ENCODE assay signal across 11 cellular contexts in the genomic region with DNA sequence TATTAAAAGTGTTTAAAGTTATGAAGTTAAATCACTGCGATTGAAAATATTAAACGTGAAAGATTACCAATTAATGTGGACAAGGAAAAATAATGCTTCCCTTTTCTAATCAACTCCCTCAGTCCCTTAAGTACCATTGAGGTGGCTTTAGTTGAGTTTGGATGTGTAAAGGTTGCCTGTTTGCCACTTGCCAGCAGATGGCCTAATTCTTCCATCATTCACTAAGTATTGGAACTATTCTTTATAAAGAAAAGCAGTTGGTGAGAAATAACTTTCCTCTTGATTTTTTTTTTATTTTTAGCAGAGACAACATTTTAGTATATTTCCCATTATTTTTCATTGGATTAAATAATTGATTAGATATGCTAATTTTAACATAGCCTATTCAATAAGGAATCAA.
DNase-seq lines count a peak whose midpoint lies in the region; ATAC-seq and TF ChIP-seq lines count a peak whose summit lies in the region.
"Had no signal": no experiment of that assay in that cellular context is flagged by ENCODE, and none has a peak within 500 bp of the region (broad histone marks: within the 10 kb centered on the region; RNA-seq: fewer than 3 reads in every experiment).

No MANE protein-coding gene starts in this region.

- H3K23ac ChIP-seq in neuronal stem cell (ENCODE audit: low read depth, low read length, poor library complexity): no peak overlapping the region

- H3K79me1 ChIP-seq in neuronal stem cell (ENCODE audit: low read depth, low read length): no peaks in the 10 kb centered on the region

- CTCF ChIA-PET in OCI-LY7 (lab: Charles Lee; ENCODE audit: unreplicated experiment): no interaction called here

- TF ChIP-seq CTCF in GM12872 (IDR thresholded peaks at IDR 0.05; ENCODE audit: insufficient read depth, low read depth, low read length) (peak; percentile 33; the same call in 1 of the 3 replicates), OCI-LY7 (conservative IDR thresholded peaks at IDR 0.05; ENCODE audit: low read length) (peak; percentile 48), glutamatergic neuron (IDR thresholded peaks at IDR 0.05; ENCODE audit: partially characterized antibody, unreplicated experiment) (peak; percentile 17), vagina (IDR thresholded peaks at IDR 0.05) (no peak)

- TF ChIP-seq POLR2A in vagina (IDR thresholded peaks at IDR 0.05): no peak

- intact Hi-C loops in OCI-LY7 (cut with micrococcal nuclease; ENCODE audit: unreplicated experiment) (no loop called here), vagina (cut with DNase I) (no loop called here)

- no CpG with 5 or more reads among the region's 2 CpGs for WGBS in neuronal stem cell (ENCODE audit: extremely low coverage in 2 of 2, insufficient read length in 2 of 2, insufficient replicate concordance in 1 of 2), 2 donors

- no peaks in the 10 kb centered on the region for H3K27me3 Mint-ChIP-seq in glutamatergic neuron (ENCODE audit: unreplicated experiment)

- POLR2A ChIA-PET in OCI-LY7 (lab: Charles Lee): interaction anchor here (0.6 kb wide), 1 partner anchor 18 kb away, joined by 4 read pairs; no protein-coding TSS in a partner anchor

- no peak overlapping the region for H3K4me3 Mint-ChIP-seq in glutamatergic neuron (ENCODE audit: unreplicated experiment)

- H3K18ac ChIP-seq in neuronal stem cell (ENCODE audit: low read length): no peak overlapping the region

- H3K9me3 Mint-ChIP-seq in glutamatergic neuron (ENCODE audit: unreplicated experiment): no peaks in the 10 kb centered on the region

- no peak overlapping the region for H4K91ac ChIP-seq in neuronal stem cell (ENCODE audit: low read depth, low read length, poor library complexity)

- DNase-seq in A172 (ENCODE audit: low spot score) (peak; percentile 3), OCI-LY7 (ENCODE audit: low spot score) (peak; percentile 1), glutamatergic neuron (no peak), neuronal stem cell (ENCODE audit: low spot score) (no peak), activated T-cell treated with anti-CD3 and anti-CD28 coated beads for 4 hours (no peak), vagina (ENCODE audit: extremely low spot score in 2 of 2) (no peak)
- DNase-seq: activated T-cell treated with anti-CD3 and anti-CD28 coated beads, Interleukin-2, amount 50 U/mL, for 48 hours; DMS79; transverse colon had no signal

- H4K8ac ChIP-seq in neuronal stem cell (ENCODE audit: low read depth, low read length): no peak overlapping the region

- H3K9me2 ChIP-seq in OCI-LY7 (ENCODE audit: insufficient read depth, low read length): no peaks in the 10 kb centered on the region

- H2BK120ac ChIP-seq in neuronal stem cell (ENCODE audit: low read depth, low read length): no peak overlapping the region

- H3K36me3 ChIP-seq in OCI-LY7 (ENCODE audit: insufficient read depth, low read length): no peaks in the 10 kb centered on the region
- no peaks in the 10 kb centered on the region for H3K36me3 ChIP-seq in neuronal stem cell (replicated peaks in 1 of 2; ENCODE audit: control insufficient read depth in 2 of 2, insufficient read depth in 2 of 2, low read length in 2 of 2)
- no peaks in the 10 kb centered on the region for H3K36me3 ChIP-seq in vagina
- H3K36me3 ChIP-seq: transverse colon had no signal

- H3K4ac ChIP-seq in neuronal stem cell (ENCODE audit: low read length): no peak overlapping the region

- no peak overlapping the region for H3K14ac ChIP-seq in neuronal stem cell (ENCODE audit: low read length)

- H3K27me3 ChIP-seq in neuronal stem cell (ENCODE audit: control insufficient read depth in 3 of 3, insufficient read depth in 3 of 3, low read depth in 1 of 3, low read length in 3 of 3) (no peaks in the 10 kb centered on the region), vagina (no peaks in the 10 kb centered on the region)
- H3K27me3 ChIP-seq: transverse colon had no signal

- H2BK12ac ChIP-seq in neuronal stem cell (ENCODE audit: low read length): no peak overlapping the region

- H3K4me3 ChIP-seq in OCI-LY7 (ENCODE audit: low read depth, low read length, poor library complexity, severe bottlenecking) (no peak overlapping the region), neuronal stem cell (ENCODE audit: low read length in 2 of 2) (no peak overlapping the region), vagina (no peak overlapping the region)
- H3K4me3 ChIP-seq: transverse colon had no signal

- H3K9me3 ChIP-seq in OCI-LY7 (ENCODE audit: low read length) (no peaks in the 10 kb centered on the region), neuronal stem cell (replicated peaks in 1 of 2; ENCODE audit: control insufficient read depth in 2 of 2, insufficient read depth in 1 of 2, low read depth in 1 of 2, low read length in 2 of 2) (no peaks in the 10 kb centered on the region), vagina (no peaks in the 10 kb centered on the region)
- H3K9me3 ChIP-seq: transverse colon had no signal

- H2BK5ac ChIP-seq in neuronal stem cell (ENCODE audit: low read length): no peak overlapping the region

- H3K27ac Mint-ChIP-seq in glutamatergic neuron (ENCODE audit: unreplicated experiment): no peak overlapping the region

- H2AK5ac ChIP-seq in neuronal stem cell (ENCODE audit: low read depth, low read length): no peak overlapping the region

- no peaks in the 10 kb centered on the region for H3K79me2 ChIP-seq in OCI-LY7 (ENCODE audit: insufficient read depth, low read depth, low read length)

- H3K27ac ChIP-seq in OCI-LY7 (ENCODE audit: low read depth, low read length, poor library complexity, severe bottlenecking) (no peak overlapping the region), neuronal stem cell (replicated peaks; ENCODE audit: low read length) (no peak overlapping the region), vagina (no peak overlapping the region)
- H3K27ac ChIP-seq: transverse colon had no signal

- H3K4me2 ChIP-seq in OCI-LY7 (ENCODE audit: low read length) (no peak overlapping the region), neuronal stem cell (ENCODE audit: insufficient read depth, low read length, poor library complexity, severe bottlenecking) (no peak overlapping the region)

- peaks cover 15% of the 10 kb centered on the region for H3K4me1 Mint-ChIP-seq in glutamatergic neuron (ENCODE audit: low read depth, unreplicated experiment)

- H2AFZ ChIP-seq in OCI-LY7 (ENCODE audit: low read length): no peak overlapping the region
- H2AFZ ChIP-seq in neuronal stem cell (ENCODE audit: low read length): no peak overlapping the region

- no peak overlapping the region for H3K9ac ChIP-seq in neuronal stem cell (ENCODE audit: low read depth, low read length, poor library complexity)

- H2BK15ac ChIP-seq in neuronal stem cell (ENCODE audit: low read length): no peak overlapping the region

- no TSS peak for BruUV-seq in OCI-LY7 (replicated peaks; lab: Mats Ljungman, UMichigan)

- no peaks in the 10 kb centered on the region for H4K20me1 ChIP-seq in OCI-LY7 (ENCODE audit: insufficient read depth, low read length)

- H3K36me3 Mint-ChIP-seq in glutamatergic neuron (ENCODE audit: unreplicated experiment): no peaks in the 10 kb centered on the region

- no peaks in the 10 kb centered on the region for H3K4me1 ChIP-seq in OCI-LY7 (ENCODE audit: insufficient read depth, low read length, poor library complexity, severe bottlenecking)
- no peaks in the 10 kb centered on the region for H3K4me1 ChIP-seq in neuronal stem cell (ENCODE audit: control insufficient read depth in 2 of 2, insufficient read depth in 1 of 2, low read depth in 1 of 2, low read length in 2 of 2)
- no peaks in the 10 kb centered on the region for H3K4me1 ChIP-seq in vagina
- H3K4me1 ChIP-seq: transverse colon had no signal

- ATAC-seq in HG02763 (IDR thresholded peaks at IDR 0.05; ENCODE audit: unreplicated experiment): no peak

Comparison
In these comparisons a context has a peak if more than half of its experiments do, and no peak if none do; other contexts are left out.
1. DNase-seq: peak in A172 (single experiment) and OCI-LY7 (single experiment); none in glutamatergic neuron (single experiment), neuronal stem cell (single experiment), activated T-cell treated with anti-CD3 and anti-CD28 coated beads for 4 hours (single experiment) and vagina (0 of 2).
2. CTCF ChIP-seq: peak in GM12872 (single experiment), OCI-LY7 (single experiment) and glutamatergic neuron (single experiment); none in vagina (0 of 3).